Comparison of ENCODE assay signal across 8 cellular contexts in genomic region chr2:84022810-84023431, GRCh38.
DNase-seq lines count a peak whose midpoint lies in the region; ATAC-seq and TF ChIP-seq lines count a peak whose summit lies in the region.

No MANE protein-coding gene starts in this region.

- in situ Hi-C loops in ACHN (cut with HindIII; ENCODE audit: low pct_ligation_motif_present, low pct_unique_long_range_greater_than_20kb, low sequenced_read_pairs) = no loop called here

- ATAC-seq in SK-N-SH treated with all-trans-retinoic acid at 6 μM for 48 hours (peak; percentile 70; the same call in 2 of the 3 replicates), gastroesophageal sphincter (no peak), GM19328 (IDR thresholded peaks at IDR 0.05; ENCODE audit: unreplicated experiment) (no peak), GM18517 (IDR thresholded peaks at IDR 0.05; ENCODE audit: unreplicated experiment) (no peak)

- H3K27ac ChIP-seq in gastroesophageal sphincter = no peak overlapping the region

- H3K4me1 ChIP-seq in Loucy (ENCODE audit: insufficient read depth, low read length, poor library complexity, severe bottlenecking) (no peaks in the 10 kb centered on the region), gastroesophageal sphincter (no peaks in the 10 kb centered on the region)

- no peaks in the 10 kb centered on the region for H3K9me2 ChIP-seq in Loucy (replicated peaks; ENCODE audit: low read depth, low read length)

- H3K4me3 ChIP-seq in Loucy (ENCODE audit: low read length, poor library complexity, severe bottlenecking) = no peak overlapping the region
- no peak overlapping the region for H3K4me3 ChIP-seq in gastroesophageal sphincter

- H3K9ac ChIP-seq in Loucy (ENCODE audit: low read depth, low read length, poor library complexity, severe bottlenecking) = no peak overlapping the region

- no peak for TF ChIP-seq POLR2A in gastroesophageal sphincter (IDR thresholded peaks at IDR 0.05)

- TF ChIP-seq EP300 in gastroesophageal sphincter (IDR thresholded peaks at IDR 0.05) = no peak

- 0 out of 2 replicates have a peak overlapping the region, but pooled peaks have one; percentile 9 for H2AFZ ChIP-seq in Loucy (ENCODE audit: low read length)

- no peak overlapping the region for H3K4me2 ChIP-seq in Loucy (ENCODE audit: low read depth, low read length, poor library complexity, severe bottlenecking)

- 34 to 36% methylated on average over 5 of the region's 5 CpGs for WGBS in gastroesophageal sphincter (ENCODE audit: low coverage in 1 of 2), 2 donors

- H3K27me3 ChIP-seq in Loucy (ENCODE audit: insufficient read depth, low read length, poor library complexity, severe bottlenecking) = no peaks in the 10 kb centered on the region
- no peaks in the 10 kb centered on the region for H3K27me3 ChIP-seq in gastroesophageal sphincter

- H3K36me3 ChIP-seq in Loucy (ENCODE audit: insufficient read depth, low read length) (no peaks in the 10 kb centered on the region), gastroesophageal sphincter (no peaks in the 10 kb centered on the region)

- H3F3A ChIP-seq in Loucy (ENCODE audit: low read depth) = no peaks in the 10 kb centered on the region

- DNase-seq in ACHN = peak; percentile 72
- DNase-seq in EL = peak; percentile 40
- peak; percentile 9 for DNase-seq in stromal cell of bone marrow (ENCODE audit: low read depth)

- no peaks in the 10 kb centered on the region for H4K20me1 ChIP-seq in Loucy (ENCODE audit: insufficient read depth, low read length, poor library complexity, severe bottlenecking)

- H3K79me2 ChIP-seq in Loucy (ENCODE audit: insufficient read depth, low read length) = no peaks in the 10 kb centered on the region

- TF ChIP-seq CTCF in Loucy (conservative IDR thresholded peaks at IDR 0.05; ENCODE audit: low read length) (peak; percentile 83), gastroesophageal sphincter (IDR thresholded peaks at IDR 0.05) (peak; percentile 8 to 56 (median 24))

- no peaks in the 10 kb centered on the region for H3K9me3 ChIP-seq in Loucy (ENCODE audit: insufficient read depth, low read depth, low read length)
- H3K9me3 ChIP-seq in gastroesophageal sphincter = no peaks in the 10 kb centered on the region

TF ChIP-seq in SK-N-SH treated with all-trans-retinoic acid at 6 μM for 48 hours, 23 proteins besides CTCF, POLR2A, EP300 and RAD21:
- TF ChIP-seq ZNF70 (CRISPR knock-in tag; IDR thresholded peaks at IDR 0.05) (peak; percentile 89), TCF4 (CRISPR knock-in tag; IDR thresholded peaks at IDR 0.05; ENCODE audit: borderline replicate concordance) (no peak)

Comparison
In these comparisons a context has a peak if more than half of its experiments do, and no peak if none do; other contexts are left out.
1. DNase-seq: peak in every context shown above with its lines; median percentile 72 in ACHN; 40 in EL; 9 in stromal cell of bone marrow.